8 cellular contexts compared by ENCODE assay signal in genomic region chr15:75928680-75929608, GRCh38. TPM values are rescaled to one million over a fixed set of nuclear protein-coding genes. Genes with fewer than 3 reads are reported as not detected.
DNase-seq lines count a peak whose midpoint lies in the region; ATAC-seq and TF ChIP-seq lines count a peak whose summit lies in the region.

No MANE protein-coding gene starts in this region.

- intact Hi-C loops in heart right ventricle (cut with DNase I) = loop anchor here in 1 of 10 donors (10.0 kb wide), 1 partner anchor 114 kb away; no protein-coding TSS in a partner anchor

- 79% methylated on average over 9 of the region's 9 CpGs for WGBS in heart right ventricle, 2 donors

- H3K9me3 ChIP-seq in heart right ventricle = no peaks in the 10 kb centered on the region

- H3K4me3 ChIP-seq in choroid plexus epithelial cell (ENCODE audit: low read depth, low read length) (no peak overlapping the region), heart right ventricle (no peak overlapping the region)

- TF ChIP-seq CTCF in choroid plexus epithelial cell (conservative IDR thresholded peaks at IDR 0.05; ENCODE audit: low read depth, low read length) (peak; percentile 77), heart right ventricle (IDR thresholded peaks at IDR 0.05) (peak in 2 of 9 donors; percentile 4 to 6)

- ATAC-seq in heart right ventricle (no peak), GM18868 (IDR thresholded peaks at IDR 0.05; ENCODE audit: unreplicated experiment) (no peak)

- no peak overlapping the region for H3K27ac ChIP-seq in heart right ventricle

- H3K36me3 ChIP-seq in heart right ventricle = peaks cover 0 to 58% (median 5%) of the 10 kb centered on the region in 9 donors

- peaks cover 0 to 26% (median 17%) of the 10 kb centered on the region in 9 donors for H3K4me1 ChIP-seq in heart right ventricle

- no peaks in the 10 kb centered on the region for H3K27me3 ChIP-seq in heart right ventricle

- DNase-seq in NCI-H510A treated with DMSO at 0.1 percent for 48 hours (lab: John Stamatoyannopoulos, UW) (peak; percentile 2), NCI-H510A (lab: John Stamatoyannopoulos, UW) (no peak), MV-4-11 (lab: John Stamatoyannopoulos, UW) (peak; percentile 21), choroid plexus epithelial cell (ENCODE audit: low read depth) (peak; percentile 70), renal cortical epithelial cell (ENCODE audit: low read depth) (peak; percentile 51), cortex of kidney (lab: John Stamatoyannopoulos, UW) (no peak), heart right ventricle (no peak)

RNA-seq across cellular contexts. Expression of gene FBXO22, which starts 25.3 kb away (rescaled TPM):
- total RNA-seq in renal cortical epithelial cell = 58.6 and 62.5 TPM in 2 replicates
- 10 to 100 TPM; 15.6 to 23.4 (median 18.6) TPM for total RNA-seq in heart right ventricle
- polyA plus RNA-seq in heart right ventricle = 10 to 100 TPM in 1 of 2 donors, 1 to 10 TPM in 1; 3.8 to 15.0 TPM

Comparison
In these comparisons a context has a peak if more than half of its experiments do, and no peak if none do; other contexts are left out.
1. DNase-seq: peak in NCI-H510A treated with DMSO at 0.1 percent for 48 hours (single experiment), MV-4-11 (single experiment), choroid plexus epithelial cell (single experiment) and renal cortical epithelial cell (single experiment); none in NCI-H510A (single experiment), cortex of kidney (single experiment) and heart right ventricle (0 of 2).